In the genomic region with DNA sequence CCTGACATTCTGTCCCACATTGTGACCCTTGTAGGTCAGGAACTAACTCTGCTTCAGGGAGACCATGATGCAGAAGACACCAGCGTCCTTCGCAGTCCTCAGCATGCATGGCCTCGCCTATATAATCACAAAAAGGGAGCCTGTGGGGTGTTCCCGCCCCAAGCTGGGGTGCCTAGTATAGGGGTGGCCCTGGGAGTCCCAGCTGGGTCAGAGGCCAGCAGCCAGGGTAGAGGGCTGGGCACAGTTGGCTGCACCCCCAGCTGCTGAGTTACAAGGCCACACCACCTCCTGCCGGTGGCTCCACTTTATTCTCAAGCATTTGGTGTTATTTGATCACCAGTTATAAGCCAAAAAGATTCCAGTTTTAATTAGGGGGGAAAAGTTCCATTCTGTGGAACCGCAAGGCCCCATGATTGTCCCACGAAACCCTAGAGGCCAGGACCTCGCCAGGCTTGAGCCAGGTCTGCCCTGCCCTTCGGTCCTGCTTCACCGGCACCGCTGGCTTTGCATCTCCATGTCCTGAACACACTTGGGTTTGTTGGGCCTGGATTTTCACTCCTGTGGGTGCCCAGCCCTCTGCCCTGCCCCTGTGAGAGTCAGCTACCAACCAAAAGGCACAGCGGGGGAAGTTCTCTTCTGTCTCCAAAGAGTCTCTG, we compare ENCODE assay signal across 16 cellular contexts. TPM values are rescaled to one million over a fixed set of nuclear protein-coding genes. Genes with fewer than 3 reads are reported as not detected.
DNase-seq lines count a peak whose midpoint lies in the region; FAIRE-seq and TF ChIP-seq lines count a peak whose summit lies in the region.
"Had no signal": no experiment of that assay in that cellular context is flagged by ENCODE, and none has a peak within 500 bp of the region (broad histone marks: within the 10 kb centered on the region; RNA-seq: fewer than 3 reads in every experiment).

No MANE protein-coding gene starts in this region.

- H3K36me3 ChIP-seq in Peyer's patch (no peaks in the 10 kb centered on the region), spleen (peaks cover 0 to 5% (median 0%) of the 10 kb centered on the region in 6 donors)
- H3K36me3 ChIP-seq: BLaER1 treated with 17β-estradiol and CSF1 and Interleukin-3, amounts not matched to agents 10 nM and 100 nM; right atrium auricular region; thoracic aorta had no signal

- intact Hi-C loops in spleen (cut with DNase I; ENCODE audit: low total_unique reads) = no loop called here

- H3K4me3 ChIP-seq in Peyer's patch = no peak overlapping the region
- H3K4me3 ChIP-seq in spleen = no peak overlapping the region
- H3K4me3 ChIP-seq: BLaER1 treated with 17β-estradiol and CSF1 and Interleukin-3, amounts not matched to agents 10 nM and 100 nM; coronary artery; right atrium auricular region; thoracic aorta had no signal

- TF ChIP-seq CTCF in Peyer's patch (IDR thresholded peaks at IDR 0.05) (no peak), spleen (IDR thresholded peaks at IDR 0.05 in 8 of 11, conservative IDR thresholded peaks at IDR 0.05 in 3 of 11) (no peak)

- no peaks in the 10 kb centered on the region for H3K9me3 ChIP-seq in Peyer's patch
- H3K9me3 ChIP-seq in spleen = no peaks in the 10 kb centered on the region
- H3K9me3 ChIP-seq: BLaER1 treated with 17β-estradiol and CSF1 and Interleukin-3, amounts not matched to agents 10 nM and 100 nM; right atrium auricular region; thoracic aorta had no signal

- no peak for FAIRE-seq in H54 (lab: Jason Lieb, UNC)

- 90 to 95% (median 95%) methylated on average over 7 to 12 of the region's 12 CpGs for WGBS in spleen, 5 donors

- H3K4me1 ChIP-seq in Peyer's patch = peaks cover 0 to 9% (median 0%) of the 10 kb centered on the region in 4 donors
- H3K4me1 ChIP-seq in spleen = peaks cover 0 to 10% (median 3%) of the 10 kb centered on the region in 6 donors

- H3K27me3 ChIP-seq in Peyer's patch (no peaks in the 10 kb centered on the region), spleen (replicated peaks in 1 of 7) (no peaks in the 10 kb centered on the region)
- H3K27me3 ChIP-seq: BLaER1 treated with 17β-estradiol and CSF1 and Interleukin-3, amounts not matched to agents 10 nM and 100 nM; right atrium auricular region had no signal

- H3K27ac ChIP-seq in Peyer's patch (peak overlapping the region in 1 of 4 donors; percentile 5), spleen (no peak overlapping the region)
- H3K27ac ChIP-seq: BLaER1 treated with 17β-estradiol and CSF1 and Interleukin-3, amounts not matched to agents 10 nM and 100 nM; coronary artery; right atrium auricular region; thoracic aorta had no signal

- TF ChIP-seq POLR2A in Peyer's patch (IDR thresholded peaks at IDR 0.05) = no peak
- no peak for TF ChIP-seq POLR2A in spleen (IDR thresholded peaks at IDR 0.05)
- TF ChIP-seq POLR2A in H54 (IDR thresholded peaks at IDR 0.05; ENCODE audit: low read depth, low read length) = no peak

- DNase-seq in activated CD4-positive, alpha-beta T cell treated with anti-CD3 and anti-CD28 coated beads for 48 hours = peak; percentile 1
- no peak for DNase-seq in activated CD4-positive, alpha-beta T cell treated with anti-CD3 and anti-CD28 coated beads, Interleukin-2, amount 50 U/mL, for 48 hours
- DNase-seq in Peyer's patch (peak in 2 of 3 donors; percentile 38 to 39), iPS-NIHi11 (ENCODE audit: low spot score) (peak; percentile 5), spleen (peak; percentile 73), LoVo (ENCODE audit: low spot score) (no peak), MV-4-11 (lab: John Stamatoyannopoulos, UW) (no peak), H54 (ENCODE audit: insufficient read length, low spot score) (no peak)
- DNase-seq: 8988T; activated CD4-positive, alpha-beta T cell treated with anti-CD3 and anti-CD28 coated beads, Interleukin-2, amount 50 U/mL, for 4 hours; DMS 273 treated with DMSO at 0.1 percent for 48 hours; OCI-M1 had no signal

RNA-seq across cellular contexts. Expression of gene GNB1L, which starts 15.0 kb away (rescaled TPM):
- total RNA-seq in Peyer's patch = 1 to 10 TPM; 3.1 to 6.6 (median 4.9) TPM
- 1 to 10 TPM; 5.7 to 8.1 (median 7.9) TPM for total RNA-seq in spleen
- 10 to 100 TPM in 2 of 3 donors, 1 to 10 TPM in 1; 7.7 to 10.4 (median 10.1) TPM for polyA plus RNA-seq in spleen

RNA-seq across cellular contexts. Expression of gene RTL10, which starts 15.0 kb away (rescaled TPM):
- total RNA-seq in Peyer's patch (10 to 100 TPM in 3 of 4 donors, 1 to 10 TPM in 1; 2.5 to 26.1 (median 22.8) TPM), spleen (10 to 100 TPM; 17.0 to 22.9 (median 18.8) TPM)
- polyA plus RNA-seq in spleen = 10 to 100 TPM in 2 of 3 donors, 1 to 10 TPM in 1; 8.3 to 13.4 (median 10.8) TPM

Comparison
In these comparisons a context has a peak if more than half of its experiments do, and no peak if none do; other contexts are left out.
1. DNase-seq: peak in activated CD4-positive, alpha-beta T cell treated with anti-CD3 and anti-CD28 coated beads for 48 hours (single experiment), Peyer's patch (2 of 3), iPS-NIHi11 (single experiment) and spleen (single experiment); none in activated CD4-positive, alpha-beta T cell treated with anti-CD3 and anti-CD28 coated beads, Interleukin-2, amount 50 U/mL, for 48 hours (0 of 2), LoVo (single experiment), MV-4-11 (single experiment) and H54 (single experiment).